In genomic region chr7:151063212-151063561, GRCh38 we compare ENCODE assay signal across 1 cellular context.
TF ChIP-seq lines count a peak whose summit lies in the region.

No MANE protein-coding gene starts in this region.

TF ChIP-seq in SK-N-SH, 30 proteins besides CTCF, POLR2A, EP300 and RAD21:
- no peak for TF ChIP-seq ELF1 (IDR thresholded peaks at IDR 0.05)
- TF ChIP-seq RCOR1 (IDR thresholded peaks at IDR 0.05; ENCODE audit: low read length): no peak
- TF ChIP-seq POLR2AphosphoS5 (IDR thresholded peaks at IDR 0.05; ENCODE audit: low read depth, low read length): no peak
- TF ChIP-seq, protein P1, sequence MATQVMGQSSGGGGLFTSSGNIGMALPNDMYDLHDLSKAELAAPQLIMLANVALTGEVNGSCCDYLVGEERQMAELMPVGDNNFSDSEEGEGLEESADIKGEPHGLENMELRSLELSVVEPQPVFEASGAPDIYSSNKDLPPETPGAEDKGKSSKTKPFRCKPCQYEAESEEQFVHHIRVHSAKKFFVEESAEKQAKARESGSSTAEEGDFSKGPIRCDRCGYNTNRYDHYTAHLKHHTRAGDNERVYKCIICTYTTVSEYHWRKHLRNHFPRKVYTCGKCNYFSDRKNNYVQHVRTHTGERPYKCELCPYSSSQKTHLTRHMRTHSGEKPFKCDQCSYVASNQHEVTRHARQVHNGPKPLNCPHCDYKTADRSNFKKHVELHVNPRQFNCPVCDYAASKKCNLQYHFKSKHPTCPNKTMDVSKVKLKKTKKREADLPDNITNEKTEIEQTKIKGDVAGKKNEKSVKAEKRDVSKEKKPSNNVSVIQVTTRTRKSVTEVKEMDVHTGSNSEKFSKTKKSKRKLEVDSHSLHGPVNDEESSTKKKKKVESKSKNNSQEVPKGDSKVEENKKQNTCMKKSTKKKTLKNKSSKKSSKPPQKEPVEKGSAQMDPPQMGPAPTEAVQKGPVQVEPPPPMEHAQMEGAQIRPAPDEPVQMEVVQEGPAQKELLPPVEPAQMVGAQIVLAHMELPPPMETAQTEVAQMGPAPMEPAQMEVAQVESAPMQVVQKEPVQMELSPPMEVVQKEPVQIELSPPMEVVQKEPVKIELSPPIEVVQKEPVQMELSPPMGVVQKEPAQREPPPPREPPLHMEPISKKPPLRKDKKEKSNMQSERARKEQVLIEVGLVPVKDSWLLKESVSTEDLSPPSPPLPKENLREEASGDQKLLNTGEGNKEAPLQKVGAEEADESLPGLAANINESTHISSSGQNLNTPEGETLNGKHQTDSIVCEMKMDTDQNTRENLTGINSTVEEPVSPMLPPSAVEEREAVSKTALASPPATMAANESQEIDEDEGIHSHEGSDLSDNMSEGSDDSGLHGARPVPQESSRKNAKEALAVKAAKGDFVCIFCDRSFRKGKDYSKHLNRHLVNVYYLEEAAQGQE (IDR thresholded peaks at IDR 0.05; ENCODE audit: low read depth, low read length): no peak
- no peak for TF ChIP-seq FOXM1 (IDR thresholded peaks at IDR 0.05; ENCODE audit: low read depth)
- TF ChIP-seq SIN3A (IDR thresholded peaks at IDR 0.05; ENCODE audit: borderline replicate concordance, low read depth, low read length): no peak
- TF ChIP-seq JUND (IDR thresholded peaks at IDR 0.05): no peak
- no peak for TF ChIP-seq FOXJ3 (CRISPR knock-in tag; IDR thresholded peaks at IDR 0.05)
- TF ChIP-seq NRF1 (IDR thresholded peaks at IDR 0.05; ENCODE audit: low read depth, low read length): no peak
- no peak for TF ChIP-seq FOSL2 (IDR thresholded peaks at IDR 0.05; ENCODE audit: borderline replicate concordance, low read depth)
- TF ChIP-seq EZH2phosphoT487 (IDR thresholded peaks at IDR 0.05; ENCODE audit: borderline replicate concordance, low read depth): no peak
- TF ChIP-seq USF2 (IDR thresholded peaks at IDR 0.05; ENCODE audit: borderline replicate concordance, low read depth, low read length): no peak
- TF ChIP-seq CHD2 (IDR thresholded peaks at IDR 0.05; ENCODE audit: low read length, partially characterized antibody): no peak
- TF ChIP-seq, protein P2, sequence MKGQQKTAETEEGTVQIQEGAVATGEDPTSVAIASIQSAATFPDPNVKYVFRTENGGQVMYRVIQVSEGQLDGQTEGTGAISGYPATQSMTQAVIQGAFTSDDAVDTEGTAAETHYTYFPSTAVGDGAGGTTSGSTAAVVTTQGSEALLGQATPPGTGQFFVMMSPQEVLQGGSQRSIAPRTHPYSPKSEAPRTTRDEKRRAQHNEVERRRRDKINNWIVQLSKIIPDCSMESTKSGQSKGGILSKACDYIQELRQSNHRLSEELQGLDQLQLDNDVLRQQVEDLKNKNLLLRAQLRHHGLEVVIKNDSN (IDR thresholded peaks at IDR 0.05; ENCODE audit: borderline replicate concordance, low read depth): no peak
- TF ChIP-seq NFIC (IDR thresholded peaks at IDR 0.05; ENCODE audit: borderline replicate concordance): no peak
